In the genomic region with DNA sequence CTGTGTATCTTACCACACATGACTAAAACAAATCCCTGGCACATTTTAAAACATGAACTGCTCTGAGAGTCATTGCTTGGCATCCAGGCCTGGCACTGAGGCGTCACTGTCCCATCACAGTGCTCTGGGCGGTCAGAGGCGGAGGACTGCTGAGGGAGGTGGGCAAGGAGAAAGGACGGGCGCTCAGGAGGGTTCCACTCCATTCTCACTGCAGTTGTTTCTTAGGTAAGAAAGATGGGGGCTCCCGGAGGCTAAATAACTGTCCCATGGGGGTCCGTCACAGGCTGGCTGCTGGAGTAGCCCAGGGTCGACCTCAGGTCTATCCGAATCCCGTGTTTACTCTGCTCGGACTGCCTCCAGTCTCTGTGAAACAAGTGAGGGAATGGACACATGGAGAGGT, we compare ENCODE assay signal across 34 cellular contexts.
DNase-seq lines count a peak whose midpoint lies in the region; ATAC-seq, FAIRE-seq and TF ChIP-seq lines count a peak whose summit lies in the region.
"Had no signal": no experiment of that assay in that cellular context is flagged by ENCODE, and none has a peak within 500 bp of the region (broad histone marks: within the 10 kb centered on the region; RNA-seq: fewer than 3 reads in every experiment).

No MANE protein-coding gene starts in this region.

- TF ChIP-seq CTCF in H1 (IDR thresholded peaks at IDR 0.05; ENCODE audit: control extremely low read depth in 1 of 3, insufficient read depth in 1 of 3, low read depth in 1 of 3, low read length in 3 of 3): no peak
- no peak for TF ChIP-seq CTCF in esophagus muscularis mucosa (IDR thresholded peaks at IDR 0.05)
- TF ChIP-seq CTCF in osteocyte (IDR thresholded peaks at IDR 0.05): no peak
- no peak for TF ChIP-seq CTCF in Caco-2 (IDR thresholded peaks at IDR 0.05; ENCODE audit: insufficient read depth in 1 of 2, low read depth in 1 of 2, low read length in 1 of 2, severe bottlenecking in 1 of 2, unreplicated experiment in 1 of 2)

- no peak overlapping the region for H3K14ac ChIP-seq in H1 (ENCODE audit: insufficient read length)

- FAIRE-seq in H1 (lab: Jason Lieb, UNC): no peak
- FAIRE-seq: A204.1, A549, D721Med had no signal

- no peak overlapping the region for H3K18ac ChIP-seq in H1 (ENCODE audit: extremely low read depth, low read length)

- H3K4me3 ChIP-seq in H1 (ENCODE audit: extremely low read depth in 1 of 4, insufficient read depth in 2 of 4, low read depth in 3 of 4, low read length in 4 of 4) (no peak overlapping the region), esophagus muscularis mucosa (no peak overlapping the region), Caco-2 (ENCODE audit: low read depth, low read length) (no peak overlapping the region)
- H3K4me3 ChIP-seq: A549; BLaER1; BLaER1 treated with 17β-estradiol and CSF1 and Interleukin-3, amounts not matched to agents 10 nM and 100 nM had no signal

- H2BK120ac ChIP-seq in H1 (replicated peaks; ENCODE audit: low read depth, low read length): no peak overlapping the region

- no peaks in the 10 kb centered on the region for H3K4me1 ChIP-seq in H1 (replicated peaks in 1 of 4; ENCODE audit: control insufficient read depth in 3 of 4, insufficient read depth in 4 of 4, low read length in 3 of 4)
- H3K4me1 ChIP-seq in esophagus muscularis mucosa: no peaks in the 10 kb centered on the region
- no peaks in the 10 kb centered on the region for H3K4me1 ChIP-seq in Caco-2
- H3K4me1 ChIP-seq: A549; BE2C; BLaER1; BLaER1 treated with 17β-estradiol and CSF1 and Interleukin-3, amounts not matched to agents 10 nM and 100 nM had no signal

- H2BK20ac ChIP-seq in H1 (ENCODE audit: low read length): no peak overlapping the region

- peaks cover 0 to 7% of the 10 kb centered on the region in 2 experiments; a peak in 2 of 4 replicates for H3K79me2 ChIP-seq in H1 (ENCODE audit: control insufficient read depth in 1 of 2, insufficient read depth in 2 of 2, low read length in 2 of 2)

- CTCF ChIA-PET in H1 (lab: Charles Lee; ENCODE audit: partially characterized antibody) (interaction anchor here (1.4 kb wide), 1 partner anchor 10 kb away, joined by 3 read pairs; no protein-coding TSS in a partner anchor), Caco-2 (lab: Charles Lee) (no interaction called here)

- no peak overlapping the region for H3K4me3 Mint-ChIP-seq in osteocyte (ENCODE audit: unreplicated experiment)
- H3K4me3 Mint-ChIP-seq in Caco-2 (ENCODE audit: unreplicated experiment): no peak overlapping the region
- H3K4me3 Mint-ChIP-seq in T-helper 17 cell: no peak overlapping the region
- H3K4me3 Mint-ChIP-seq: B cell; CD14-positive monocyte; CD4-positive, alpha-beta memory T cell; CD4-positive, alpha-beta T cell; CD4-positive, CD25-positive, alpha-beta regulatory T cell; CD8-positive, alpha-beta memory T cell; CD8-positive, alpha-beta T cell had no signal

- no peak overlapping the region for H3K27ac ChIP-seq in H1 (ENCODE audit: low read depth, low read length)
- no peak overlapping the region for H3K27ac ChIP-seq in esophagus muscularis mucosa (replicated peaks in 1 of 4)
- H3K27ac ChIP-seq: 22Rv1; A549; BLaER1; BLaER1 treated with 17β-estradiol and CSF1 and Interleukin-3, amounts not matched to agents 10 nM and 100 nM; C4-2B had no signal

- H2AFZ ChIP-seq in H1 (ENCODE audit: low read length): no peak overlapping the region

- 0 out of 2 replicates have a peak overlapping the region, but pooled peaks have one; percentile 24 for H2AK5ac ChIP-seq in H1 (ENCODE audit: low read depth, low read length)

- H3K23me2 ChIP-seq in H1 (ENCODE audit: low read depth, low read length): peaks cover 9% of the 10 kb centered on the region

- no peak for TF ChIP-seq RAD21 in H1 (IDR thresholded peaks at IDR 0.05 in 1 of 2, conservative IDR thresholded peaks at IDR 0.05 in 1 of 2; ENCODE audit: low read depth in 2 of 2, low read length in 2 of 2)

- no peak overlapping the region for H4K5ac ChIP-seq in H1 (ENCODE audit: insufficient read length, low read depth, low read length)

- H3K36me3 ChIP-seq in H1 (ENCODE audit: control insufficient read depth in 2 of 4, insufficient read depth in 4 of 4, low read length in 3 of 4) (peaks cover 0 to 6% (median 0%) of the 10 kb centered on the region in 4 experiments; a peak in 1 of 8 replicates), esophagus muscularis mucosa (no peaks in the 10 kb centered on the region), Caco-2 (ENCODE audit: control insufficient read depth, insufficient read depth, low read length) (no peaks in the 10 kb centered on the region)
- H3K36me3 ChIP-seq: BE2C; BLaER1; BLaER1 treated with 17β-estradiol and CSF1 and Interleukin-3, amounts not matched to agents 10 nM and 100 nM had no signal

- H3K27ac Mint-ChIP-seq in osteocyte (ENCODE audit: unreplicated experiment) (no peak overlapping the region), Caco-2 (ENCODE audit: unreplicated experiment) (no peak overlapping the region), T-helper 17 cell (no peak overlapping the region)
- H3K27ac Mint-ChIP-seq: B cell; CD14-positive monocyte; CD4-positive, alpha-beta memory T cell; CD4-positive, alpha-beta T cell; CD4-positive, CD25-positive, alpha-beta regulatory T cell; CD8-positive, alpha-beta memory T cell; CD8-positive, alpha-beta T cell had no signal

- peaks cover 7 to 8% of the 10 kb centered on the region in 2 experiments; a peak in 3 of 4 replicates for H3K9me3 ChIP-seq in H1 (ENCODE audit: insufficient read depth in 2 of 2, low read depth in 1 of 2, low read length in 1 of 2)
- H3K9me3 ChIP-seq in esophagus muscularis mucosa: no peaks in the 10 kb centered on the region
- peaks cover 9% of the 10 kb centered on the region; the same call in 1 of the 2 replicates for H3K9me3 ChIP-seq in Caco-2
- no peaks in the 10 kb centered on the region for H3K9me3 ChIP-seq in T-helper 17 cell (ENCODE audit: control insufficient read depth, low read length, poor library complexity, severe bottlenecking)
- H3K9me3 ChIP-seq: BE2C had no signal

- H3K4me2 ChIP-seq in H1 (ENCODE audit: insufficient read depth in 1 of 2, low read depth in 2 of 2, low read length in 2 of 2): no peak overlapping the region
- H3K4me2 ChIP-seq: A549; BLaER1; BLaER1 treated with 17β-estradiol and CSF1 and Interleukin-3, amounts not matched to agents 10 nM and 100 nM had no signal

- H4K20me1 ChIP-seq in H1 (replicated peaks in 1 of 2; ENCODE audit: control insufficient read depth in 1 of 2, insufficient read depth in 2 of 2, low read length in 2 of 2): peaks cover 0 to 7% of the 10 kb centered on the region in 2 experiments
- H4K20me1 ChIP-seq: BLaER1; BLaER1 treated with 17β-estradiol and CSF1 and Interleukin-3, amounts not matched to agents 10 nM and 100 nM had no signal

- H3K4me1 Mint-ChIP-seq in osteocyte (ENCODE audit: unreplicated experiment) (no peaks in the 10 kb centered on the region), Caco-2 (ENCODE audit: low read depth, unreplicated experiment) (no peaks in the 10 kb centered on the region), T-helper 17 cell (no peaks in the 10 kb centered on the region)
- H3K4me1 Mint-ChIP-seq: B cell; CD14-positive monocyte; CD4-positive, CD25-positive, alpha-beta regulatory T cell had no signal

- no peak overlapping the region for H2BK15ac ChIP-seq in H1 (ENCODE audit: low read length)

- WGBS in H1 (ENCODE audit: extremely low coverage in 1 of 2, insufficient coverage in 1 of 2, insufficient read length in 1 of 2, insufficient replicate concordance in 2 of 2, low coverage in 1 of 2, low lambda C conversion rate in 2 of 2, missing lambda C conversion rate in 1 of 2), 2 experiments: 75% methylated on average over 11 of the region's 11 CpGs; no CpG with 5 or more reads in 1 of the 2 experiments
- WGBS in esophagus muscularis mucosa: 77% methylated on average over 11 of the region's 11 CpGs

- no TSS peak for BruUV-seq in Caco-2 (replicated peaks; lab: Mats Ljungman, UMichigan)

- no peaks in the 10 kb centered on the region for H3K36me3 Mint-ChIP-seq in osteocyte (ENCODE audit: unreplicated experiment)
- H3K36me3 Mint-ChIP-seq in Caco-2 (ENCODE audit: insufficient read depth, unreplicated experiment): no peaks in the 10 kb centered on the region
- no peaks in the 10 kb centered on the region for H3K36me3 Mint-ChIP-seq in T-helper 17 cell (ENCODE audit: low read depth)
- H3K36me3 Mint-ChIP-seq: CD14-positive monocyte; CD4-positive, alpha-beta memory T cell; CD4-positive, CD25-positive, alpha-beta regulatory T cell; CD8-positive, alpha-beta memory T cell; CD8-positive, alpha-beta T cell had no signal

- no peak overlapping the region for H3K9ac ChIP-seq in H1 (replicated peaks in 1 of 4; ENCODE audit: extremely low read depth in 1 of 4, low read depth in 3 of 4, low read length in 3 of 4)
- H3K9ac ChIP-seq: BLaER1; BLaER1 treated with 17β-estradiol and CSF1 and Interleukin-3, amounts not matched to agents 10 nM and 100 nM had no signal

- H2BK12ac ChIP-seq in H1 (ENCODE audit: low read depth, low read length): no peak overlapping the region

- no peaks in the 10 kb centered on the region for H3K9me3 Mint-ChIP-seq in osteocyte (ENCODE audit: unreplicated experiment)
- H3K9me3 Mint-ChIP-seq in Caco-2 (ENCODE audit: unreplicated experiment): no peaks in the 10 kb centered on the region
- H3K9me3 Mint-ChIP-seq: CD8-positive, alpha-beta T cell had no signal

- no peak overlapping the region for H2BK5ac ChIP-seq in H1 (ENCODE audit: low read depth, low read length)

- H3K27me3 Mint-ChIP-seq in osteocyte (ENCODE audit: unreplicated experiment) (no peaks in the 10 kb centered on the region), Caco-2 (ENCODE audit: insufficient read depth, unreplicated experiment) (no peaks in the 10 kb centered on the region), T-helper 17 cell (no peaks in the 10 kb centered on the region)
- H3K27me3 Mint-ChIP-seq: B cell; CD4-positive, alpha-beta T cell; CD8-positive, alpha-beta memory T cell had no signal

- no peaks in the 10 kb centered on the region for H3K27me3 ChIP-seq in H1 (replicated peaks in 1 of 4; ENCODE audit: control insufficient read depth in 3 of 4, extremely low read depth in 1 of 4, insufficient read depth in 3 of 4, low read length in 3 of 4)
- no peaks in the 10 kb centered on the region for H3K27me3 ChIP-seq in esophagus muscularis mucosa
- no peaks in the 10 kb centered on the region for H3K27me3 ChIP-seq in Caco-2 (replicated peaks; ENCODE audit: control insufficient read depth, insufficient read depth, low read length)
- H3K27me3 ChIP-seq: BE2C; BLaER1; BLaER1 treated with 17β-estradiol and CSF1 and Interleukin-3, amounts not matched to agents 10 nM and 100 nM had no signal

- no peak overlapping the region for H3K56ac ChIP-seq in H1 (replicated peaks; ENCODE audit: insufficient read length, low read depth, low read length)

- TF ChIP-seq EP300 in H1 (IDR thresholded peaks at IDR 0.05; ENCODE audit: borderline replicate concordance in 1 of 2, low read depth in 2 of 2, low read length in 2 of 2): no peak
- no peak for TF ChIP-seq EP300 in esophagus muscularis mucosa (IDR thresholded peaks at IDR 0.05)

- no peaks in the 10 kb centered on the region for H3K79me1 ChIP-seq in H1 (ENCODE audit: low read depth, low read length)

- TF ChIP-seq POLR2A in H1 (IDR thresholded peaks at IDR 0.05; ENCODE audit: control extremely low read depth in 1 of 2, low read depth in 2 of 2, low read length in 2 of 2) (no peak), esophagus muscularis mucosa (IDR thresholded peaks at IDR 0.05; ENCODE audit: low read depth) (no peak)

- intact Hi-C loops in esophagus muscularis mucosa (cut with DNase I): no loop called here
- intact Hi-C loops in Caco-2 (cut with micrococcal nuclease; ENCODE audit: unreplicated experiment): no loop called here

- H4K8ac ChIP-seq in H1 (ENCODE audit: extremely low read depth, insufficient read depth, low read length): no peak overlapping the region

- POLR2A ChIA-PET in H1 (lab: Charles Lee; ENCODE audit: partially characterized antibody): no interaction called here
- POLR2A ChIA-PET in Caco-2 (lab: Charles Lee): no interaction called here

- H3K4ac ChIP-seq in H1 (replicated peaks; ENCODE audit: insufficient read length, low read depth, low read length): no peak overlapping the region

- DNase-seq in H1 (ENCODE audit: low read depth in 1 of 2, low spot score in 2 of 2) (no peak), esophagus muscularis mucosa (ENCODE audit: extremely low spot score) (peak; percentile 91), osteocyte (ENCODE audit: extremely low spot score, unreplicated experiment) (peak; percentile 60), Caco-2 (no peak), T-helper 17 cell (no peak)
- DNase-seq in activated CD4-positive, alpha-beta T cell treated with anti-CD3 and anti-CD28 coated beads for 1 hour: no peak
- DNase-seq: 8988T; ACHN; AML-193; BE2C; C1 segment of cervical spinal cord; Calu3; CD4-positive, alpha-beta memory T cell; CD4-positive, alpha-beta T cell; CD4-positive, CD25-positive, alpha-beta regulatory T cell; CD8-positive, alpha-beta memory T cell; CD8-positive, alpha-beta T cell; COR-L47; DMS 273 treated with DMSO at 0.1 percent for 48 hours; DMS153; DMS53; DMS79; DMS79 treated with DMSO at 0.1 percent for 48 hours; DND-41; EL had no signal

- no peak overlapping the region for H4K91ac ChIP-seq in H1 (replicated peaks; ENCODE audit: insufficient read length, low read length)

- H3K23ac ChIP-seq in H1 (ENCODE audit: insufficient read length): no peak overlapping the region

- no peak for ATAC-seq in T-helper 17 cell
- ATAC-seq: A549; CD8-positive, alpha-beta T cell had no signal

Comparison
In these comparisons a context has a peak if more than half of its experiments do, and no peak if none do; other contexts are left out.
1. DNase-seq: peak in esophagus muscularis mucosa (single experiment) and osteocyte (single experiment); none in H1 (0 of 2), activated CD4-positive, alpha-beta T cell treated with anti-CD3 and anti-CD28 coated beads for 1 hour (single experiment), Caco-2 (0 of 2) and T-helper 17 cell (0 of 3).